ENCODE assay signal across 8 cellular contexts in the genomic region with DNA sequence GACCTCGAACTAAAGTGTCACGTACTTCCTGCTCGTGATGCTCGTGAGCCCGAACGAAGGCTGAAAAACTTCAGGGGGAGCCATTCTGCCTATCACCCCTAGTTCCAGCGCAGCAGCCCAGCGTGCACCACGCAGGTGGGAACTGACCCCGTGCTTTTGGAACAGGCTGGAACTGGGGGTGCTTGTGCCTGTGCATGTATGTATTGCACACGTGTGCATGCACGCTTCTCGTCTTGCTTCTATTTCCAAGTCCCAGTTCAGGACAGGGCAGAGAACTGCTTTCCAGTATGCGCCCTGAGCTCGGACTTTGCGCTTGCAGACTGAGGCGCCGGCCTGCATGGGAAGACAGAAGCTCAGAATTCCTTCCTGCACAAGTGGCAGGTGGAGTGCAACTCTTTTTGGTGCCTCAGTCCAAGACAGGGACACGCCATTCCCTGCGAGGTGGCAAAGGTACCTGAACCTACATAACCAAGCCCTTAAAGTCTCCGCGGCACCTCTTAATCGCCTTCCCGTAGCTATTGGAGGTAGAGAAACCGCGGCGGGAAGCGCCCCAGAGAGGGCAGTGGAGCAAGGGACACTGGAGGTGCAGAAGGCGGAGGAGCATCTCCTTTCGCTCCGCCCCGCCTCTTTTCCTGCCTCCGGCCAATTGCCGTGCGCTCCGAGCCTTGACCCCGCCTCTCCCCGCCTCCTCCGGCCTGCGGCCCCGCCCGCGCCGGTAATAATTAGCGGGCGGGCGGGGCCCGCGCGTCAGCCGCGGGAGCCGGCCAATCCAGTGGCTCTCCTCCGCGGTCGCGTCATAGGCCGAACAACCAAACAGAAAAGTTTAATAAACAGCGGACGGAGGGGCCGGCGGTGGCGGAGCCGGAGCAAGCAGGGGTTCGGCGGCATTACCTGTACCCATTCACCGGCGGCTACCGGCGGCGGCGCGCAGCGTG. TPM values are rescaled to one million over a fixed set of nuclear protein-coding genes. Genes with fewer than 3 reads are reported as not detected.
DNase-seq lines count a peak whose midpoint lies in the region; ATAC-seq lines count a peak whose summit lies in the region.

A gene (plus strand): TSS at position 826 of the 935 bp plus-strand sequence. CDS start 60,669 bp downstream, outside the sequence.

- POLR2A ChIA-PET in naive thymus-derived CD4-positive, alpha-beta T cell (lab: Charles Lee): interaction anchor here (0.7 to 4.3 kb wide), 15 partner anchors 13 to 1186 kb away, joined by 3 to 40 read pairs (median 4); a partner anchor contains a TSS

- no peaks in the 10 kb centered on the region for H3K27me3 ChIP-seq in GM23248 (replicated peaks; ENCODE audit: insufficient read depth)
- H3K27me3 ChIP-seq in naive thymus-derived CD4-positive, alpha-beta T cell (ENCODE audit: control insufficient read depth in 2 of 2, insufficient read depth in 2 of 2, low read length in 2 of 2): no peaks in the 10 kb centered on the region

- CTCF ChIA-PET in naive thymus-derived CD4-positive, alpha-beta T cell (lab: Charles Lee): interaction anchor here (0.6 to 1.7 kb wide), 2 partner anchors 8 to 17 kb away, joined by 3 to 4 read pairs; no protein-coding TSS in a partner anchor

- peak within 1 kb of the TSS; percentile 80 for H3K4me3 ChIP-seq in GM23248
- peak within 1 kb of the TSS; percentile 92 for H3K4me3 ChIP-seq in naive thymus-derived CD4-positive, alpha-beta T cell (ENCODE audit: low read length)

- no peaks in the 10 kb centered on the region for H4K20me1 ChIP-seq in GM23248 (ENCODE audit: insufficient read depth)

- peaks cover 8% of the 10 kb centered on the region for H3F3A ChIP-seq in GM23248 (ENCODE audit: insufficient read depth)

- H3K36me3 ChIP-seq in GM23248 (ENCODE audit: low read depth): no peaks in the 10 kb centered on the region
- H3K36me3 ChIP-seq in naive thymus-derived CD4-positive, alpha-beta T cell (ENCODE audit: control insufficient read depth in 2 of 3, insufficient read depth in 3 of 3, low read length in 3 of 3): no peaks in the 10 kb centered on the region

- H3K27me3 Mint-ChIP-seq in activated T-helper 1 cell treated with anti-CD3 and anti-CD28 coated beads, Interleukin-12 subunit alpha, Interleukin-12 subunit beta, Interleukin-2, Interleukin-4 antibody, amounts not matched to agents 30 ng/mL and 10 ng/mL and 1 ng/mL, durations not matched to agents 14 hours and 24 hours and 36 hours (ENCODE audit: insufficient read depth): peaks cover 2% of the 10 kb centered on the region
- no peaks in the 10 kb centered on the region for H3K27me3 Mint-ChIP-seq in naive thymus-derived CD4-positive, alpha-beta T cell
- H3K27me3 Mint-ChIP-seq in stimulated activated naive B cell treated with anti-CD40 and anti-IgM and Interleukin-4, amounts not matched to agents 10 μg/mL and 1 μg/mL and 100 μg/mL, for 72 hours: no peaks in the 10 kb centered on the region

- peak within 1 kb of the TSS; percentile 88 for H3K9ac ChIP-seq in GM23248

- H3K9me3 ChIP-seq in GM23248 (ENCODE audit: low read depth): no peaks in the 10 kb centered on the region
- no peaks in the 10 kb centered on the region for H3K9me3 ChIP-seq in naive thymus-derived CD4-positive, alpha-beta T cell (ENCODE audit: control insufficient read depth in 2 of 3, low read length in 3 of 3)

- H2AFZ ChIP-seq in GM23248: peak within 1 kb of the TSS; percentile 80

- DNase-seq in Daoy (ENCODE audit: low read depth): peak; percentile 94
- peak; percentile 99 for DNase-seq in GM23248
- peak; percentile 91 to 92 for DNase-seq in Kasumi-1 (lab: John Stamatoyannopoulos, UW)
- peak; percentile 94 for DNase-seq in RPMI7951 (ENCODE audit: low read depth)
- DNase-seq in activated T-helper 1 cell treated with anti-CD3 and anti-CD28 coated beads, Interleukin-12 subunit alpha, Interleukin-12 subunit beta, Interleukin-2, Interleukin-4 antibody, amounts not matched to agents 30 ng/mL and 10 ng/mL and 1 ng/mL, durations not matched to agents 14 hours and 24 hours and 36 hours (ENCODE audit: low spot score): peak; percentile 95
- peak; percentile 89 for DNase-seq in fibroblast of gingiva (ENCODE audit: low read depth)
- DNase-seq in naive thymus-derived CD4-positive, alpha-beta T cell: peak; percentile 87 to 97 (median 94)
- DNase-seq in stimulated activated naive B cell treated with anti-CD40 and anti-IgM and Interleukin-4, amounts not matched to agents 10 μg/mL and 1 μg/mL and 100 μg/mL, for 72 hours: peak; percentile 95

- ATAC-seq in naive thymus-derived CD4-positive, alpha-beta T cell: peak; percentile 96
- peak; percentile 83 to 86 for ATAC-seq in stimulated activated naive B cell treated with anti-CD40 and anti-IgM and Interleukin-4, amounts not matched to agents 10 μg/mL and 1 μg/mL and 100 μg/mL, for 72 hours (replicated peaks)

- intact Hi-C loops in activated T-helper 1 cell treated with anti-CD3 and anti-CD28 coated beads, Interleukin-12 subunit alpha, Interleukin-12 subunit beta, Interleukin-2, Interleukin-4 antibody, amounts not matched to agents 30 ng/mL and 10 ng/mL and 1 ng/mL, durations not matched to agents 14 hours and 24 hours and 36 hours (cut with micrococcal nuclease): loop anchor here (1.0 kb wide), 6 partner anchors 13 to 136 kb away; a partner anchor contains a TSS
- intact Hi-C loops in naive thymus-derived CD4-positive, alpha-beta T cell (cut with micrococcal nuclease): loop anchor here (1.0 to 10.0 kb wide), 13 partner anchors 13 to 1988 kb away; a partner anchor contains a TSS

- H3K36me3 Mint-ChIP-seq in activated T-helper 1 cell treated with anti-CD3 and anti-CD28 coated beads, Interleukin-12 subunit alpha, Interleukin-12 subunit beta, Interleukin-2, Interleukin-4 antibody, amounts not matched to agents 30 ng/mL and 10 ng/mL and 1 ng/mL, durations not matched to agents 14 hours and 24 hours and 36 hours (ENCODE audit: low read depth): peaks cover 4% of the 10 kb centered on the region
- H3K36me3 Mint-ChIP-seq in naive thymus-derived CD4-positive, alpha-beta T cell: no peaks in the 10 kb centered on the region
- no peaks in the 10 kb centered on the region for H3K36me3 Mint-ChIP-seq in stimulated activated naive B cell treated with anti-CD40 and anti-IgM and Interleukin-4, amounts not matched to agents 10 μg/mL and 1 μg/mL and 100 μg/mL, for 72 hours

- peak within 1 kb of the TSS; percentile 91 for H3K4me3 Mint-ChIP-seq in activated T-helper 1 cell treated with anti-CD3 and anti-CD28 coated beads, Interleukin-12 subunit alpha, Interleukin-12 subunit beta, Interleukin-2, Interleukin-4 antibody, amounts not matched to agents 30 ng/mL and 10 ng/mL and 1 ng/mL, durations not matched to agents 14 hours and 24 hours and 36 hours
- peak within 1 kb of the TSS; percentile 89 to 97 (median 94) for H3K4me3 Mint-ChIP-seq in naive thymus-derived CD4-positive, alpha-beta T cell
- peak within 1 kb of the TSS; percentile 95 to 98 for H3K4me3 Mint-ChIP-seq in stimulated activated naive B cell treated with anti-CD40 and anti-IgM and Interleukin-4, amounts not matched to agents 10 μg/mL and 1 μg/mL and 100 μg/mL, for 72 hours

- 1 to 2% methylated on average over 57 to 74 of the region's 74 CpGs for WGBS in GM23248 (ENCODE audit: low coverage in 1 of 2, low lambda C conversion rate in 2 of 2, missing lambda C conversion rate in 2 of 2), 2 experiments

- peak within 1 kb of the TSS; percentile 97 for H3K4me2 ChIP-seq in GM23248 (ENCODE audit: unreplicated experiment)

- H3K27ac ChIP-seq in GM23248: peak within 1 kb of the TSS; percentile 89
- H3K27ac ChIP-seq in naive thymus-derived CD4-positive, alpha-beta T cell (ENCODE audit: low read depth, low read length): peak within 1 kb of the TSS; percentile 83

- H3K9me2 ChIP-seq in GM23248 (ENCODE audit: insufficient read depth): no peaks in the 10 kb centered on the region

- peak within 1 kb of the TSS; percentile 90 for H3K27ac Mint-ChIP-seq in activated T-helper 1 cell treated with anti-CD3 and anti-CD28 coated beads, Interleukin-12 subunit alpha, Interleukin-12 subunit beta, Interleukin-2, Interleukin-4 antibody, amounts not matched to agents 30 ng/mL and 10 ng/mL and 1 ng/mL, durations not matched to agents 14 hours and 24 hours and 36 hours
- peak within 1 kb of the TSS; percentile 89 to 98 (median 94) for H3K27ac Mint-ChIP-seq in naive thymus-derived CD4-positive, alpha-beta T cell
- H3K27ac Mint-ChIP-seq in stimulated activated naive B cell treated with anti-CD40 and anti-IgM and Interleukin-4, amounts not matched to agents 10 μg/mL and 1 μg/mL and 100 μg/mL, for 72 hours: peak within 1 kb of the TSS; percentile 98

- peaks cover 18% of the 10 kb centered on the region for H3K4me1 ChIP-seq in GM23248 (ENCODE audit: insufficient read depth)
- peaks cover 9 to 12% of the 10 kb centered on the region in 2 donors for H3K4me1 ChIP-seq in naive thymus-derived CD4-positive, alpha-beta T cell (ENCODE audit: control insufficient read depth in 2 of 2, insufficient read depth in 2 of 2, low read length in 2 of 2)

- in situ Hi-C loops in GM23248 (cut with MboI): no loop called here

- H3K4me1 Mint-ChIP-seq in activated T-helper 1 cell treated with anti-CD3 and anti-CD28 coated beads, Interleukin-12 subunit alpha, Interleukin-12 subunit beta, Interleukin-2, Interleukin-4 antibody, amounts not matched to agents 30 ng/mL and 10 ng/mL and 1 ng/mL, durations not matched to agents 14 hours and 24 hours and 36 hours (ENCODE audit: low read depth): peaks cover 35% of the 10 kb centered on the region
- H3K4me1 Mint-ChIP-seq in naive thymus-derived CD4-positive, alpha-beta T cell: peaks cover 14 to 36% (median 31%) of the 10 kb centered on the region in 7 donors
- H3K4me1 Mint-ChIP-seq in stimulated activated naive B cell treated with anti-CD40 and anti-IgM and Interleukin-4, amounts not matched to agents 10 μg/mL and 1 μg/mL and 100 μg/mL, for 72 hours: peaks cover 18 to 45% of the 10 kb centered on the region in 2 donors

- peaks cover 36% of the 10 kb centered on the region for H3K79me2 ChIP-seq in GM23248 (ENCODE audit: insufficient read depth)

- no peaks in the 10 kb centered on the region for H3K9me3 Mint-ChIP-seq in activated T-helper 1 cell treated with anti-CD3 and anti-CD28 coated beads, Interleukin-12 subunit alpha, Interleukin-12 subunit beta, Interleukin-2, Interleukin-4 antibody, amounts not matched to agents 30 ng/mL and 10 ng/mL and 1 ng/mL, durations not matched to agents 14 hours and 24 hours and 36 hours
- no peaks in the 10 kb centered on the region for H3K9me3 Mint-ChIP-seq in naive thymus-derived CD4-positive, alpha-beta T cell
- no peaks in the 10 kb centered on the region for H3K9me3 Mint-ChIP-seq in stimulated activated naive B cell treated with anti-CD40 and anti-IgM and Interleukin-4, amounts not matched to agents 10 μg/mL and 1 μg/mL and 100 μg/mL, for 72 hours

RNA-seq across cellular contexts. Expression of the gene that starts here (rescaled TPM):
- 67.9 and 102 TPM in 2 replicates for total RNA-seq in Daoy (2014; rRNA removed; shearing (Covaris generic))
- total RNA-seq in GM23248 (2014; rRNA removed; shearing (Covaris generic)): 101 and 130 TPM in 2 replicates
- 102 and 104 TPM in 2 replicates for polyA plus RNA-seq in GM23248 (2016; fragmentation: Nextera tagmentation; extraction: Ambion mirVana)
- total RNA-seq in RPMI7951 (2014; rRNA removed; shearing (Covaris generic)): 175 and 202 TPM in 2 replicates
- total RNA-seq in activated T-helper 1 cell treated with anti-CD3 and anti-CD28 coated beads, Interleukin-12 subunit alpha, Interleukin-12 subunit beta, Interleukin-2, Interleukin-4 antibody, amounts not matched to agents 30 ng/mL and 10 ng/mL and 1 ng/mL, durations not matched to agents 14 hours and 24 hours and 36 hours: 43.3 and 50.3 TPM in 2 replicates
- 100 to 1,000 TPM in 1 of 5 experiments, 10 to 100 TPM in 4; 51.0 to 113 (median 65.5) TPM for total RNA-seq in naive thymus-derived CD4-positive, alpha-beta T cell
- 100 to 1,000 TPM in 1 of 2 donors, 10 to 100 TPM in 1; 89.2 to 105 TPM for polyA plus RNA-seq in naive thymus-derived CD4-positive, alpha-beta T cell

Comparison
In these comparisons a context has a peak if more than half of its experiments do, and no peak if none do; other contexts are left out.
1. Peak in every context shown above with its lines: DNase-seq, ATAC-seq, H3K4me3 ChIP-seq and H3K27ac ChIP-seq.